ENCODE assay signal across 19 cellular contexts in genomic region chr11:125347261-125347585, GRCh38.
DNase-seq lines count a peak whose midpoint lies in the region; ATAC-seq and TF ChIP-seq lines count a peak whose summit lies in the region.
"Had no signal": no experiment of that assay in that cellular context is flagged by ENCODE, and none has a peak within 500 bp of the region (broad histone marks: within the 10 kb centered on the region; RNA-seq: fewer than 3 reads in every experiment).

No MANE protein-coding gene starts in this region.

- WGBS in heart right ventricle, 2 donors: 74 to 93% methylated on average over 2 of the region's 2 CpGs
- WGBS in tibial nerve, 2 donors: 52 to 53% methylated on average over 2 of the region's 2 CpGs

- H3K27ac ChIP-seq in heart right ventricle (peak overlapping the region in 7 of 10 donors; percentile 31 to 81 (median 66)), right atrium auricular region (peak overlapping the region in 1 of 2 donors; percentile 74), dorsolateral prefrontal cortex (peak overlapping the region in 49 of 59 donors; percentile 29 to 95 (median 84)), tibial nerve (peak overlapping the region in 3 of 4 donors; percentile 29 to 83 (median 82))

- no peaks in the 10 kb centered on the region for H3K36me3 ChIP-seq in heart right ventricle
- H3K36me3 ChIP-seq in right atrium auricular region: no peaks in the 10 kb centered on the region
- no peaks in the 10 kb centered on the region for H3K36me3 ChIP-seq in tibial nerve

- H3K4me1 Mint-ChIP-seq in osteocyte (ENCODE audit: unreplicated experiment): peaks cover 81% of the 10 kb centered on the region

- no peak for ATAC-seq in heart right ventricle
- no peak for ATAC-seq in GM21360 (IDR thresholded peaks at IDR 0.05; ENCODE audit: unreplicated experiment)
- ATAC-seq: CD8-positive, alpha-beta T cell; GM12878 had no signal

- peaks cover 6% of the 10 kb centered on the region for H3K36me3 Mint-ChIP-seq in osteocyte (ENCODE audit: unreplicated experiment)
- H3K36me3 Mint-ChIP-seq: CD8-positive, alpha-beta T cell had no signal

- intact Hi-C loops in heart right ventricle (cut with DNase I) (loop anchor here (2.0 to 10.0 kb wide), 10 partner anchors 55 to 392 kb away; partner anchors contain the start of genes CCDC15 (in 3 of the 10) and PKNOX2 (in 3 of the 10)), dorsolateral prefrontal cortex (cut with DNase I) (loop anchor here (2.0 to 10.0 kb wide), 6 partner anchors 85 to 395 kb away; partner anchors contain the start of genes CCDC15 (in 1 of the 2) and PKNOX2 (in 1 of the 2))

- H3K9me3 ChIP-seq in heart right ventricle (no peaks in the 10 kb centered on the region), right atrium auricular region (no peaks in the 10 kb centered on the region), tibial nerve (no peaks in the 10 kb centered on the region)

- H3K4me3 ChIP-seq in heart right ventricle (no peak overlapping the region), right atrium auricular region (no peak overlapping the region), dorsolateral prefrontal cortex (no peak overlapping the region), tibial nerve (no peak overlapping the region)
- H3K4me3 ChIP-seq: GM12878 had no signal

- TF ChIP-seq EP300 in tibial nerve (IDR thresholded peaks at IDR 0.05): no peak

- H3K27me3 Mint-ChIP-seq in osteocyte (ENCODE audit: unreplicated experiment): no peaks in the 10 kb centered on the region

- H3K27me3 ChIP-seq in heart right ventricle (peaks cover 0 to 2% (median 0%) of the 10 kb centered on the region in 7 donors), right atrium auricular region (no peaks in the 10 kb centered on the region), dorsolateral prefrontal cortex (no peaks in the 10 kb centered on the region), tibial nerve (no peaks in the 10 kb centered on the region)

- peaks cover 3 to 43% (median 23%) of the 10 kb centered on the region in 9 donors for H3K4me1 ChIP-seq in heart right ventricle
- peaks cover 0 to 61% of the 10 kb centered on the region in 2 donors for H3K4me1 ChIP-seq in right atrium auricular region
- H3K4me1 ChIP-seq in tibial nerve: peaks cover 0 to 97% (median 32%) of the 10 kb centered on the region in 4 donors

- TF ChIP-seq POLR2A in tibial nerve (IDR thresholded peaks at IDR 0.05): no peak

- DNase-seq in heart right ventricle (no peak), right atrium auricular region (ENCODE audit: low spot score) (no peak), dorsolateral prefrontal cortex (no peak), osteocyte (ENCODE audit: extremely low spot score, unreplicated experiment) (no peak), tibial nerve (ENCODE audit: low spot score in 2 of 2) (no peak), HK-2 (ENCODE audit: unreplicated experiment) (no peak)
- DNase-seq in activated CD8-positive, alpha-beta memory T cell treated with anti-CD3 and anti-CD28 coated beads for 24 hours: no peak
- DNase-seq: 8988T; CD8-positive, alpha-beta T cell; DMS79 treated with DMSO at 0.1 percent for 48 hours; KBM-7; MV-4-11; NCI-H1417 treated with DMSO at 0.1 percent for 48 hours; NCI-H1930; NCI-H2171; NCI-H446; NCI-H69 had no signal

- peak overlapping the region; percentile 97 for H3K27ac Mint-ChIP-seq in osteocyte (ENCODE audit: unreplicated experiment)
- H3K27ac Mint-ChIP-seq: CD8-positive, alpha-beta T cell had no signal

- TF ChIP-seq CTCF in heart right ventricle (IDR thresholded peaks at IDR 0.05) (no peak), right atrium auricular region (IDR thresholded peaks at IDR 0.05) (no peak), dorsolateral prefrontal cortex (IDR thresholded peaks at IDR 0.05 in 54 of 56, conservative IDR thresholded peaks at IDR 0.05 in 2 of 56; ENCODE audit: low read depth in 1 of 56, partially characterized antibody in 56 of 56) (no peak), osteocyte (IDR thresholded peaks at IDR 0.05) (no peak), tibial nerve (IDR thresholded peaks at IDR 0.05) (no peak)

- no peak overlapping the region for H3K4me3 Mint-ChIP-seq in osteocyte (ENCODE audit: unreplicated experiment)
- H3K4me3 Mint-ChIP-seq: CD8-positive, alpha-beta T cell had no signal

- no peaks in the 10 kb centered on the region for H3K9me3 Mint-ChIP-seq in osteocyte (ENCODE audit: unreplicated experiment)
- H3K9me3 Mint-ChIP-seq: CD8-positive, alpha-beta T cell had no signal
